ENCODE assay signal across 9 cellular contexts in genomic region chr22:46295277-46295971, GRCh38. TPM values are rescaled to one million over a fixed set of nuclear protein-coding genes. Genes with fewer than 3 reads are reported as not detected.
DNase-seq lines count a peak whose midpoint lies in the region; ATAC-seq and TF ChIP-seq lines count a peak whose summit lies in the region.
"Had no signal": no experiment of that assay in that cellular context is flagged by ENCODE, and none has a peak within 500 bp of the region (broad histone marks: within the 10 kb centered on the region; RNA-seq: fewer than 3 reads in every experiment).

No MANE protein-coding gene starts in this region.

- H3K4me1 Mint-ChIP-seq in activated naive CD8-positive, alpha-beta T cell treated with anti-CD3 and anti-CD28 coated beads, Interleukin-2, amount 10 ng/mL, durations not matched to agents 7 days and 5 days = peaks cover 50% of the 10 kb centered on the region
- H3K4me1 Mint-ChIP-seq in memory B cell = peaks cover 30% of the 10 kb centered on the region

- intact Hi-C loops in heart right ventricle (cut with DNase I) (loop anchor here in 4 of 10 donors (5.0 kb wide), 5 partner anchors 43 to 283 kb away; partner anchors contain the start of gene CDPF1 (in 2 of the 4)), left ventricle myocardium superior (cut with micrococcal nuclease) (no loop called here), vagina (cut with DNase I) (loop anchor here (5.0 to 10.0 kb wide), 2 partner anchors 173 to 301 kb away; no protein-coding TSS in a partner anchor)

- ATAC-seq in heart right ventricle (peak in 1 of 8 donors; percentile 6), left ventricle myocardium superior (no peak), memory B cell (ENCODE audit: low read depth) (no peak), HG02763 (IDR thresholded peaks at IDR 0.05; ENCODE audit: unreplicated experiment) (no peak)
- ATAC-seq in activated naive CD8-positive, alpha-beta T cell treated with anti-CD3 and anti-CD28 coated beads, Interleukin-2, amount 10 ng/mL, durations not matched to agents 7 days and 5 days (ENCODE audit: low read depth) = no peak

- peaks cover 11 to 45% (median 20%) of the 10 kb centered on the region in 9 donors for H3K4me1 ChIP-seq in heart right ventricle
- peaks cover 20% of the 10 kb centered on the region for H3K4me1 ChIP-seq in vagina

- TF ChIP-seq CTCF in heart right ventricle (IDR thresholded peaks at IDR 0.05) = no peak
- TF ChIP-seq CTCF in vagina (IDR thresholded peaks at IDR 0.05) = no peak

- POLR2A ChIA-PET in activated naive CD8-positive, alpha-beta T cell treated with anti-CD3 and anti-CD28 coated beads, Interleukin-2, amount 10 ng/mL, durations not matched to agents 7 days and 5 days (lab: Charles Lee) = interaction anchor here (0.6 to 2.6 kb wide), 20 partner anchors 9 to 467 kb away, joined by 3 to 18 read pairs (median 4); partner anchors contain the start of genes CDPF1, PPARA, TBC1D22A and TTC38

- H3K27me3 Mint-ChIP-seq in activated naive CD8-positive, alpha-beta T cell treated with anti-CD3 and anti-CD28 coated beads, Interleukin-2, amount 10 ng/mL, durations not matched to agents 7 days and 5 days = no peaks in the 10 kb centered on the region
- H3K27me3 Mint-ChIP-seq in memory B cell = peaks cover 8% of the 10 kb centered on the region

- H3K4me3 ChIP-seq in heart right ventricle (peak overlapping the region in 7 of 10 donors; percentile 58 to 76 (median 65)), vagina (peak overlapping the region; percentile 60 to 66)

- H3K27ac ChIP-seq in heart right ventricle (peak overlapping the region in 9 of 10 donors; percentile 89 to 97 (median 91)), vagina (peak overlapping the region; percentile 93)

- peak overlapping the region; percentile 97 for H3K27ac Mint-ChIP-seq in activated naive CD8-positive, alpha-beta T cell treated with anti-CD3 and anti-CD28 coated beads, Interleukin-2, amount 10 ng/mL, durations not matched to agents 7 days and 5 days
- peak overlapping the region; percentile 96 for H3K27ac Mint-ChIP-seq in memory B cell

- WGBS in heart right ventricle, 2 donors = 64 to 70% methylated on average over 4 of the region's 4 CpGs

- no peak for DNase-seq in heart right ventricle
- DNase-seq in left ventricle myocardium superior = no peak
- DNase-seq in activated naive CD8-positive, alpha-beta T cell treated with anti-CD3 and anti-CD28 coated beads, Interleukin-2, amount 10 ng/mL, durations not matched to agents 7 days and 5 days = no peak
- no peak for DNase-seq in memory B cell (ENCODE audit: low spot score in 2 of 2)
- no peak for DNase-seq in vagina (ENCODE audit: extremely low spot score in 2 of 2)
- DNase-seq in NCI-H1417 treated with DMSO at 0.1 percent for 48 hours (lab: John Stamatoyannopoulos, UW) = no peak
- no peak for DNase-seq in ureter (ENCODE audit: low spot score)
- DNase-seq: stimulated activated CD4-positive, alpha-beta T cell treated with anti-CD3 and anti-CD28 coated beads, Interleukin-4, amount 100 ng/mL, for 24 hours had no signal

- H3K27me3 ChIP-seq in heart right ventricle (no peaks in the 10 kb centered on the region), vagina (no peaks in the 10 kb centered on the region)

- no peaks in the 10 kb centered on the region for H3K9me3 Mint-ChIP-seq in activated naive CD8-positive, alpha-beta T cell treated with anti-CD3 and anti-CD28 coated beads, Interleukin-2, amount 10 ng/mL, durations not matched to agents 7 days and 5 days
- no peaks in the 10 kb centered on the region for H3K9me3 Mint-ChIP-seq in memory B cell

- peak overlapping the region; percentile 87 for H3K4me3 Mint-ChIP-seq in activated naive CD8-positive, alpha-beta T cell treated with anti-CD3 and anti-CD28 coated beads, Interleukin-2, amount 10 ng/mL, durations not matched to agents 7 days and 5 days
- peak overlapping the region; percentile 91 for H3K4me3 Mint-ChIP-seq in memory B cell

- H3K9me3 ChIP-seq in heart right ventricle = peaks cover 0 to 12% (median 0%) of the 10 kb centered on the region in 11 donors
- no peaks in the 10 kb centered on the region for H3K9me3 ChIP-seq in vagina

- no peak for TF ChIP-seq POLR2A in vagina (IDR thresholded peaks at IDR 0.05)

- peaks cover 0 to 35% (median 20%) of the 10 kb centered on the region in 9 donors for H3K36me3 ChIP-seq in heart right ventricle
- H3K36me3 ChIP-seq in vagina = peaks cover 0 to 17% of the 10 kb centered on the region in 2 donors

- H3K36me3 Mint-ChIP-seq in activated naive CD8-positive, alpha-beta T cell treated with anti-CD3 and anti-CD28 coated beads, Interleukin-2, amount 10 ng/mL, durations not matched to agents 7 days and 5 days = peaks cover 53% of the 10 kb centered on the region
- peaks cover 7% of the 10 kb centered on the region for H3K36me3 Mint-ChIP-seq in memory B cell

RNA-seq across cellular contexts. Expression of gene GTSE1, which starts 1.2 kb away (rescaled TPM):
- total RNA-seq in heart right ventricle = 1 to 10 TPM in 2 of 10 donors, under 1 TPM in 8; 0.17 to 4.7 (median 0.37) TPM
- polyA plus RNA-seq in heart right ventricle = under 1 TPM; 0.29 to 0.33 TPM
- 0.45 TPM for total RNA-seq in left ventricle myocardium superior
- 10 to 100 TPM; 64.9 to 73.8 TPM for total RNA-seq in activated naive CD8-positive, alpha-beta T cell treated with anti-CD3 and anti-CD28 coated beads, Interleukin-2, amount 10 ng/mL, durations not matched to agents 7 days and 5 days
- 2.2 TPM for total RNA-seq in vagina
- total RNA-seq in ureter = 1.6 TPM

RNA-seq across cellular contexts. Expression of gene TTC38, which starts 27.6 kb away (rescaled TPM):
- total RNA-seq in heart right ventricle (10 to 100 TPM; 20.5 to 29.2 (median 26.1) TPM), left ventricle myocardium superior (24.0 TPM), vagina (58.7 TPM), ureter (30.9 TPM)
- 10 to 100 TPM; 22.2 to 27.2 TPM for polyA plus RNA-seq in heart right ventricle
- 10 to 100 TPM; 24.3 to 25.0 TPM for total RNA-seq in activated naive CD8-positive, alpha-beta T cell treated with anti-CD3 and anti-CD28 coated beads, Interleukin-2, amount 10 ng/mL, durations not matched to agents 7 days and 5 days

RNA-seq across cellular contexts. Expression of gene PKDREJ, which starts 32.3 kb away (rescaled TPM):
- total RNA-seq in heart right ventricle (under 1 TPM in 9 of 10 donors, not detected in 1; 0.05 to 0.23 (median 0.13) TPM), left ventricle myocardium superior (not detected), vagina (not detected), ureter (0.13 TPM)
- polyA plus RNA-seq in heart right ventricle = under 1 TPM; 0.01 to 0.07 TPM
- not detected for total RNA-seq in activated naive CD8-positive, alpha-beta T cell treated with anti-CD3 and anti-CD28 coated beads, Interleukin-2, amount 10 ng/mL, durations not matched to agents 7 days and 5 days

RNA-seq across cellular contexts. Expression of gene TRMU, which starts 40.1 kb away (rescaled TPM):
- total RNA-seq in heart right ventricle = 10 to 100 TPM; 22.1 to 54.1 (median 26.5) TPM
- 10 to 100 TPM; 44.0 to 80.5 TPM for polyA plus RNA-seq in heart right ventricle
- total RNA-seq in left ventricle myocardium superior = 44.0 TPM
- 10 to 100 TPM; 76.3 to 86.4 TPM for total RNA-seq in activated naive CD8-positive, alpha-beta T cell treated with anti-CD3 and anti-CD28 coated beads, Interleukin-2, amount 10 ng/mL, durations not matched to agents 7 days and 5 days
- total RNA-seq in vagina = 37.1 TPM
- 61.4 TPM for total RNA-seq in ureter

RNA-seq across cellular contexts. Expression of gene CDPF1, which starts 45.3 kb away (rescaled TPM):
- total RNA-seq in heart right ventricle (10 to 100 TPM in 1 of 10 donors, 1 to 10 TPM in 9; 6.3 to 10.4 (median 7.5) TPM), left ventricle myocardium superior (6.2 TPM), vagina (22.1 TPM), ureter (9.8 TPM)
- polyA plus RNA-seq in heart right ventricle = 10 to 100 TPM in 1 of 2 donors, 1 to 10 TPM in 1; 7.7 to 12.7 TPM
- 10 to 100 TPM; 11.2 to 13.6 TPM for total RNA-seq in activated naive CD8-positive, alpha-beta T cell treated with anti-CD3 and anti-CD28 coated beads, Interleukin-2, amount 10 ng/mL, durations not matched to agents 7 days and 5 days

Comparison
In these comparisons a context has a peak if more than half of its experiments do, and no peak if none do; other contexts are left out.
1. RNA of gene GTSE1, which starts 1.2 kb away (total RNA-seq): 64.9 to 73.8 TPM in activated naive CD8-positive, alpha-beta T cell treated with anti-CD3 and anti-CD28 coated beads, Interleukin-2, amount 10 ng/mL, durations not matched to agents 7 days and 5 days; 2.2 TPM in vagina (single experiment), 1.6 TPM in ureter (single experiment), 0.45 TPM in left ventricle myocardium superior (single experiment) and 0.17 to 4.7 TPM in heart right ventricle; every median in the first group is over 10 times any median in the second.